In the genomic region with DNA sequence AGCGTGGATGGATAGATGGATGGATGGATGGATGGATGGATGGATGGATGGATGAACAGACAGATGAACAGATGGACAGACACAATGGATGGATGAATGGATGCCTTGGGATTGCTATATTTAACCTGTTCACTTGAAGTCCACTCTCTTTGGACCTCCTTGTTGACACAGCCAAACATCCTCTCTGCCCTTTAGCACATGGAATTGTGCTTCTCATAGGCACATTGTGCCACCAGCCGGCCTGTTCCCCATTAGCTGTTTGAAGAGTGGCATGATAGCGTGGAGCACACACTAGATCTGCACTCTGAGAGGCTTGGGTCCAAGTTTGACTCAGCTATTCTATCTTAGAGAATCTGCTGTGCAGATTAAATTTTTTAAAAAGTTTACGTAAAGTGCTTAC, we compare ENCODE assay signal across 30 cellular contexts. TPM values are rescaled to one million over a fixed set of nuclear protein-coding genes. Genes with fewer than 3 reads are reported as not detected.
"Had no signal": no experiment of that assay in that cellular context is flagged by ENCODE, and none has a peak within 500 bp of the region (broad histone marks: within the 10 kb centered on the region; RNA-seq: fewer than 3 reads in every experiment).

No MANE protein-coding gene starts in this region.

- H3K4me1 ChIP-seq: thyroid gland, tibial artery, upper lobe of left lung, uterus had no signal

- ATAC-seq: stimulated activated effector memory CD8-positive, alpha-beta T cell treated with anti-CD3 and anti-CD28 coated beads, Interleukin-12 subunit alpha, Interleukin-12 subunit beta, amount 100 ng/mL, for 72 hours; stimulated activated memory B cell treated with anti-CD40 and anti-IgM and Interleukin-4, amounts not matched to agents 10 μg/mL and 1 μg/mL and 100 μg/mL, for 72 hours; stimulated activated naive B cell treated with anti-CD40 and anti-IgM and Interleukin-4, amounts not matched to agents 10 μg/mL and 1 μg/mL and 100 μg/mL, for 72 hours; stimulated activated naive CD8-positive, alpha-beta T cell treated with anti-CD3 and anti-CD28 coated beads, Interleukin-15, amount 100 ng/mL, for 72 hours; stimulated activated naive CD8-positive, alpha-beta T cell treated with anti-CD3 and anti-CD28 coated beads, Interleukin-15, Interleukin-2, amounts not matched to agents 100 U/mL and 50 U/mL, for 24 hours had no signal

- H3K9me3 ChIP-seq: suprapubic skin, testis, thoracic aorta, thyroid gland, tibial artery, transverse colon, upper lobe of left lung, uterus had no signal

- H3K27me3 ChIP-seq: testis, thyroid gland, tibial nerve, transverse colon, upper lobe of left lung, uterus, vagina had no signal

- H3K4me3 ChIP-seq: stomach, suprapubic skin, testis, thoracic aorta, thyroid gland, tibial artery, tibial nerve, transverse colon, upper lobe of left lung, uterus, vagina had no signal

- DNase-seq: stimulated activated CD4-positive, alpha-beta T cell treated with anti-CD3 and anti-CD28 coated beads, Interleukin-2, amount 100 ng/mL, for 48 hours; stimulated activated CD4-positive, alpha-beta T cell treated with anti-CD3 and anti-CD28 coated beads, Interleukin-4, amount 100 ng/mL, for 1 hour; stimulated activated CD4-positive, alpha-beta T cell treated with anti-CD3 and anti-CD28 coated beads, Interleukin-4, amount 100 ng/mL, for 24 hours; stimulated activated CD4-positive, alpha-beta T cell treated with anti-CD3 and anti-CD28 coated beads, Interleukin-4, amount 100 ng/mL, for 4 hours; stimulated activated CD8-positive, alpha-beta memory T cell treated with anti-CD3 and anti-CD28 coated beads, Interleukin-4, amount 100 ng/mL, for 48 hours; stimulated activated naive B cell treated with anti-CD40 and anti-IgM and Interleukin-4, amounts not matched to agents 10 μg/mL and 1 μg/mL and 100 μg/mL, for 72 hours; stimulated activated naive CD4-positive, alpha-beta T cell; stimulated activated naive CD4-positive, alpha-beta T cell treated with Interleukin-2 at 50 U/mL for 16 hours; stimulated activated naive CD8-positive, alpha-beta T cell treated with anti-CD3 and anti-CD28 coated beads, Interleukin-15, amount 100 ng/mL, for 72 hours; stimulated activated naive CD8-positive, alpha-beta T cell treated with anti-CD3 and anti-CD28 coated beads, Interleukin-15, Interleukin-2, amounts not matched to agents 100 U/mL and 50 U/mL, for 24 hours; stomach; substantia nigra; testis; thyroid gland; tibial artery; transverse colon; trophoblast cell; upper lobe of left lung; uterus had no signal

- FAIRE-seq: urothelium cell line had no signal

- H3K27ac Mint-ChIP-seq: stimulated activated effector memory CD8-positive, alpha-beta T cell treated with anti-CD3 and anti-CD28 coated beads, Interleukin-12 subunit alpha, Interleukin-12 subunit beta, amount 100 ng/mL, for 72 hours; stimulated activated memory B cell treated with anti-CD40 and anti-IgM and Interleukin-4, amounts not matched to agents 10 μg/mL and 1 μg/mL and 100 μg/mL, for 72 hours; stimulated activated naive B cell treated with anti-CD40 and anti-IgM and Interleukin-4, amounts not matched to agents 10 μg/mL and 1 μg/mL and 100 μg/mL, for 72 hours; stimulated activated naive CD8-positive, alpha-beta T cell treated with anti-CD3 and anti-CD28 coated beads, Interleukin-15, amount 100 ng/mL, for 72 hours; stimulated activated naive CD8-positive, alpha-beta T cell treated with anti-CD3 and anti-CD28 coated beads, Interleukin-15, Interleukin-2, amounts not matched to agents 100 ng/mL and 50 ng/mL, for 24 hours; type B pancreatic cell had no signal

- H3K27ac ChIP-seq: stomach, suprapubic skin, testis, thoracic aorta, thyroid gland, tibial artery, upper lobe of left lung, uterus, vagina had no signal

- H3K4me1 Mint-ChIP-seq: stimulated activated effector memory CD8-positive, alpha-beta T cell treated with anti-CD3 and anti-CD28 coated beads, Interleukin-12 subunit alpha, Interleukin-12 subunit beta, amount 100 ng/mL, for 72 hours; stimulated activated memory B cell treated with anti-CD40 and anti-IgM and Interleukin-4, amounts not matched to agents 10 μg/mL and 1 μg/mL and 100 μg/mL, for 72 hours; stimulated activated naive B cell treated with anti-CD40 and anti-IgM and Interleukin-4, amounts not matched to agents 10 μg/mL and 1 μg/mL and 100 μg/mL, for 72 hours; stimulated activated naive CD8-positive, alpha-beta T cell treated with anti-CD3 and anti-CD28 coated beads, Interleukin-15, amount 100 ng/mL, for 72 hours had no signal

- H3K4me3 Mint-ChIP-seq: stimulated activated effector memory CD8-positive, alpha-beta T cell treated with anti-CD3 and anti-CD28 coated beads, Interleukin-12 subunit alpha, Interleukin-12 subunit beta, amount 100 ng/mL, for 72 hours; stimulated activated memory B cell treated with anti-CD40 and anti-IgM and Interleukin-4, amounts not matched to agents 10 μg/mL and 1 μg/mL and 100 μg/mL, for 72 hours; stimulated activated naive B cell treated with anti-CD40 and anti-IgM and Interleukin-4, amounts not matched to agents 10 μg/mL and 1 μg/mL and 100 μg/mL, for 72 hours; stimulated activated naive CD8-positive, alpha-beta T cell treated with anti-CD3 and anti-CD28 coated beads, Interleukin-15, amount 100 ng/mL, for 72 hours; stimulated activated naive CD8-positive, alpha-beta T cell treated with anti-CD3 and anti-CD28 coated beads, Interleukin-15, Interleukin-2, amounts not matched to agents 100 ng/mL and 50 ng/mL, for 24 hours; type B pancreatic cell had no signal

- H3K36me3 ChIP-seq: stomach, suprapubic skin, thoracic aorta, thyroid gland, tibial artery, tibial nerve, transverse colon, upper lobe of left lung, uterus, vagina had no signal

- H3K36me3 Mint-ChIP-seq: stimulated activated effector memory CD8-positive, alpha-beta T cell treated with anti-CD3 and anti-CD28 coated beads, Interleukin-12 subunit alpha, Interleukin-12 subunit beta, amount 100 ng/mL, for 72 hours; stimulated activated memory B cell treated with anti-CD40 and anti-IgM and Interleukin-4, amounts not matched to agents 10 μg/mL and 1 μg/mL and 100 μg/mL, for 72 hours; type B pancreatic cell had no signal

RNA-seq across cellular contexts. Expression of a gene that starts 56.9 kb away (rescaled TPM):
- total RNA-seq: stomach, temporal lobe, ureter had no signal
